ENCODE assay signal across 22 cellular contexts in genomic region chr16:72991645-72992044, GRCh38. TPM values are rescaled to one million over a fixed set of nuclear protein-coding genes. Genes with fewer than 3 reads are reported as not detected.
DNase-seq lines count a peak whose midpoint lies in the region; ATAC-seq and TF ChIP-seq lines count a peak whose summit lies in the region.
"Had no signal": no experiment of that assay in that cellular context is flagged by ENCODE, and none has a peak within 500 bp of the region (broad histone marks: within the 10 kb centered on the region; RNA-seq: fewer than 3 reads in every experiment).

No MANE protein-coding gene starts in this region.

- TF ChIP-seq EP300 in esophagus muscularis mucosa (IDR thresholded peaks at IDR 0.05) = no peak

- H3K14ac ChIP-seq in IMR-90 (replicated peaks; ENCODE audit: low read depth, low read length) = no peak overlapping the region

- H2AFZ ChIP-seq in IMR-90 (replicated peaks; ENCODE audit: low read length, poor library complexity) = no peak overlapping the region

- WGBS in IMR-90 (ENCODE audit: extremely low coverage in 2 of 2, insufficient read length in 1 of 2), 2 experiments = no CpG with 5 or more reads among the region's 6 CpGs
- WGBS in esophagus muscularis mucosa = 81% methylated on average over 6 of the region's 6 CpGs
- 79 to 89% methylated on average over 6 of the region's 6 CpGs for WGBS in thyroid gland, 2 donors

- H3K27ac Mint-ChIP-seq in nephron progenitor cell = peak overlapping the region; percentile 97
- H3K27ac Mint-ChIP-seq: activated CD8-positive, alpha-beta T cell treated with anti-CD3 and anti-CD28 coated beads, Interleukin-2, amount 10 ng/mL, durations not matched to agents 7 days and 5 days; activated T-cell treated with anti-CD3 and anti-CD28 coated beads, Interleukin-2, amount 50 U/mL, for 72 hours; T-helper 1 cell treated with Interleukin-12 subunit alpha and Interleukin-12 subunit beta and Interleukin-4 antibody, amounts not matched to agents 30 μg/mL and 1 μg/mL, for 36 hours; WTC11 had no signal

- no peak overlapping the region for H2BK20ac ChIP-seq in IMR-90 (ENCODE audit: low read depth, low read length)

- no peak for DNase-seq in IMR-90
- no peak for DNase-seq in esophagus muscularis mucosa (ENCODE audit: extremely low spot score)
- no peak for DNase-seq in nephron progenitor cell
- DNase-seq in thyroid gland = no peak
- no peak for DNase-seq in HUDEP-2 (lab: John Stamatoyannopoulos, UW; ENCODE audit: unreplicated experiment in 76 of 76)
- no peak for DNase-seq in inferior parietal cortex (ENCODE audit: extremely low spot score)
- DNase-seq in HuH-7 (ENCODE audit: low spot score) = no peak
- DNase-seq: activated CD8-positive, alpha-beta T cell treated with anti-CD3 and anti-CD28 coated beads, Interleukin-2, amount 10 ng/mL, durations not matched to agents 7 days and 5 days; activated T-cell treated with anti-CD3 and anti-CD28 coated beads, Interleukin-2, amount 50 U/mL, for 72 hours; AML-193; effector memory CD4-positive, alpha-beta T cell; hippocampal formation; kidney glomerular epithelial cell; MM.1S; NCI-H1694 treated with DMSO at 0.1 percent for 48 hours; NCI-H446; NK-92 treated with Interleukin-12 subunit alpha and Interleukin-12 subunit beta, amount 100 ng/mL, for 24 hours; posterior cingulate gyrus; stimulated activated naive CD8-positive, alpha-beta T cell treated with anti-CD3 and anti-CD28 coated beads, Interleukin-15, Interleukin-2, amounts not matched to agents 100 U/mL and 50 U/mL, for 24 hours had no signal

- H3K9me1 ChIP-seq in IMR-90 (ENCODE audit: insufficient read depth, low read length) = peaks cover 16% of the 10 kb centered on the region

- H4K20me1 ChIP-seq in IMR-90 (ENCODE audit: insufficient read depth, low read length) = peaks cover 35% of the 10 kb centered on the region

- no peak overlapping the region for H3K9ac ChIP-seq in IMR-90 (ENCODE audit: low read depth, low read length)

- no peak overlapping the region; the same call in 1 of the 2 replicates for H3K4ac ChIP-seq in IMR-90 (ENCODE audit: low read depth, low read length)

- H3K27me3 ChIP-seq in IMR-90 (ENCODE audit: control insufficient read depth, insufficient read depth, low read length) (no peaks in the 10 kb centered on the region), esophagus muscularis mucosa (no peaks in the 10 kb centered on the region), thyroid gland (no peaks in the 10 kb centered on the region)

- intact Hi-C loops in IMR-90 (cut with micrococcal nuclease) = no loop called here
- intact Hi-C loops in esophagus muscularis mucosa (cut with DNase I) = loop anchor here (5.0 kb wide), 1 partner anchor 51 kb away; no protein-coding TSS in a partner anchor
- intact Hi-C loops in thyroid gland (cut with DNase I) = no loop called here

- H3K36me3 ChIP-seq in IMR-90 (ENCODE audit: control insufficient read depth, insufficient read depth, low read length) (no peaks in the 10 kb centered on the region), esophagus muscularis mucosa (no peaks in the 10 kb centered on the region), thyroid gland (no peaks in the 10 kb centered on the region)

- H3K79me1 ChIP-seq in IMR-90 (ENCODE audit: low read depth in 1 of 2, low read length in 2 of 2) = peaks cover 50 to 83% of the 10 kb centered on the region in 2 experiments

- peaks cover 3% of the 10 kb centered on the region for H3K27me3 Mint-ChIP-seq in nephron progenitor cell (ENCODE audit: low read depth, poor library complexity)

- no peak overlapping the region for H3K56ac ChIP-seq in IMR-90 (ENCODE audit: extremely low read depth, insufficient read depth, low read length)

- H4K8ac ChIP-seq in IMR-90 (ENCODE audit: low read depth in 2 of 2, low read length in 2 of 2) = no peak overlapping the region

- TF ChIP-seq RAD21 in IMR-90 (IDR thresholded peaks at IDR 0.05; ENCODE audit: low read length) = no peak

- H3K18ac ChIP-seq in IMR-90 (ENCODE audit: low read depth, low read length) = no peak overlapping the region

- H2AK9ac ChIP-seq in IMR-90 (replicated peaks; ENCODE audit: low read depth, low read length, poor library complexity) = no peak overlapping the region

- H3K4me1 Mint-ChIP-seq in nephron progenitor cell = peaks cover 90% of the 10 kb centered on the region

- no peaks in the 10 kb centered on the region for H3K36me3 Mint-ChIP-seq in nephron progenitor cell (ENCODE audit: low read depth)
- H3K36me3 Mint-ChIP-seq: WTC11 had no signal

- peak overlapping the region; percentile 33 for H2BK120ac ChIP-seq in IMR-90 (ENCODE audit: low read depth, low read length)

- TF ChIP-seq CTCF in IMR-90 (conservative IDR thresholded peaks at IDR 0.05; ENCODE audit: low read depth, low read length) (no peak), esophagus muscularis mucosa (IDR thresholded peaks at IDR 0.05) (no peak), nephron progenitor cell (IDR thresholded peaks at IDR 0.05) (no peak), thyroid gland (IDR thresholded peaks at IDR 0.05) (no peak)

- H3K4me3 ChIP-seq in IMR-90 (ENCODE audit: insufficient read depth, low read depth, low read length) = no peak overlapping the region
- no peak overlapping the region for H3K4me3 ChIP-seq in esophagus muscularis mucosa
- no peak overlapping the region for H3K4me3 ChIP-seq in thyroid gland (replicated peaks in 1 of 3)

- peaks cover 19% of the 10 kb centered on the region for H3K4me1 ChIP-seq in IMR-90 (ENCODE audit: control insufficient read depth, insufficient read depth, low read length)
- peaks cover 46 to 85% (median 80%) of the 10 kb centered on the region in 4 donors for H3K4me1 ChIP-seq in esophagus muscularis mucosa
- peaks cover 70 to 86% of the 10 kb centered on the region in 2 donors for H3K4me1 ChIP-seq in thyroid gland

- no peak overlapping the region for H3K27ac ChIP-seq in IMR-90 (ENCODE audit: insufficient read depth, low read length)
- peak overlapping the region; percentile 76 to 81 (median 78) for H3K27ac ChIP-seq in esophagus muscularis mucosa (replicated peaks in 1 of 4)
- peak overlapping the region in 2 of 3 donors; percentile 88 to 93 for H3K27ac ChIP-seq in thyroid gland

- H2BK5ac ChIP-seq in IMR-90 (ENCODE audit: low read depth, low read length, poor library complexity, severe bottlenecking) = no peak overlapping the region

- in situ Hi-C loops in IMR-90 (cut with MboI; ENCODE audit: low sequenced_read_pairs) = no loop called here

- no peaks in the 10 kb centered on the region for H3K9me3 ChIP-seq in IMR-90 (ENCODE audit: control insufficient read depth, insufficient read depth, low read length)
- H3K9me3 ChIP-seq in esophagus muscularis mucosa = no peaks in the 10 kb centered on the region
- no peaks in the 10 kb centered on the region for H3K9me3 ChIP-seq in thyroid gland

- BruUV-seq in IMR-90 (replicated peaks; lab: Mats Ljungman, UMichigan) = no TSS peak

- ATAC-seq in IMR-90 (ENCODE audit: low read depth) (no peak), HG02642 (IDR thresholded peaks at IDR 0.05; ENCODE audit: poor library complexity, unreplicated experiment) (no peak)
- ATAC-seq: activated CD8-positive, alpha-beta T cell treated with anti-CD3 and anti-CD28 coated beads, Interleukin-2, amount 10 ng/mL, durations not matched to agents 7 days and 5 days; activated T-cell treated with anti-CD3 and anti-CD28 coated beads, Interleukin-2, amount 50 U/mL, for 72 hours; stimulated activated naive CD8-positive, alpha-beta T cell treated with anti-CD3 and anti-CD28 coated beads, Interleukin-15, Interleukin-2, amounts not matched to agents 100 U/mL and 50 U/mL, for 24 hours had no signal

- CTCF ChIA-PET in IMR-90 (lab: Yijun Ruan, JAX) = no interaction called here

- H4K91ac ChIP-seq in IMR-90 (ENCODE audit: insufficient read depth, low read depth, low read length) = no peak overlapping the region

- H2AK5ac ChIP-seq in IMR-90 (ENCODE audit: low read depth, low read length) = peak overlapping the region; percentile 57; the same call in 1 of the 2 replicates

- H3K4me3 Mint-ChIP-seq in nephron progenitor cell = peak overlapping the region; percentile 62
- H3K4me3 Mint-ChIP-seq: activated CD8-positive, alpha-beta T cell treated with anti-CD3 and anti-CD28 coated beads, Interleukin-2, amount 10 ng/mL, durations not matched to agents 7 days and 5 days; activated T-cell treated with anti-CD3 and anti-CD28 coated beads, Interleukin-2, amount 50 U/mL, for 72 hours; T-helper 1 cell treated with Interleukin-12 subunit alpha and Interleukin-12 subunit beta and Interleukin-4 antibody, amounts not matched to agents 30 μg/mL and 1 μg/mL, for 36 hours; WTC11 had no signal

- H3K23ac ChIP-seq in IMR-90 (ENCODE audit: low read depth, low read length) = 0 out of 2 replicates have a peak overlapping the region, but pooled peaks have one; percentile 68

- TF ChIP-seq POLR2A in IMR-90 (IDR thresholded peaks at IDR 0.05; ENCODE audit: low read depth, low read length) (no peak), esophagus muscularis mucosa (IDR thresholded peaks at IDR 0.05; ENCODE audit: low read depth) (no peak), thyroid gland (IDR thresholded peaks at IDR 0.05) (no peak)

- no peak overlapping the region for H3K4me2 ChIP-seq in IMR-90 (ENCODE audit: low read depth, low read length)

- POLR2A ChIA-PET in IMR-90 (lab: Charles Lee; ENCODE audit: unreplicated experiment) = no interaction called here

- no peak overlapping the region for H4K5ac ChIP-seq in IMR-90 (ENCODE audit: low read depth, low read length)

- dilution Hi-C loops in IMR-90 (cut with HindIII; ENCODE audit: low sequenced_read_pairs, unreplicated experiment) = no loop called here

- no peaks in the 10 kb centered on the region for H3K9me3 Mint-ChIP-seq in nephron progenitor cell
- H3K9me3 Mint-ChIP-seq: activated T-cell treated with anti-CD3 and anti-CD28 coated beads, Interleukin-2, amount 50 U/mL, for 72 hours; T-helper 1 cell treated with Interleukin-12 subunit alpha and Interleukin-12 subunit beta and Interleukin-4 antibody, amounts not matched to agents 30 μg/mL and 1 μg/mL, for 36 hours; WTC11 had no signal

- no peak overlapping the region for H2BK15ac ChIP-seq in IMR-90 (ENCODE audit: low read depth, low read length)

TF ChIP-seq in IMR-90, 13 proteins besides CTCF, POLR2A, EP300 and RAD21 (continues in another document):
- TF ChIP-seq RCOR1 (IDR thresholded peaks at IDR 0.05; ENCODE audit: insufficient replicate concordance, low read length) = no peak
- no peak for TF ChIP-seq MAFK (IDR thresholded peaks at IDR 0.05; ENCODE audit: low read depth, low read length)
- TF ChIP-seq BHLHE40 (IDR thresholded peaks at IDR 0.05; ENCODE audit: low read depth, low read length) = no peak
- TF ChIP-seq SMC3 (IDR thresholded peaks at IDR 0.05; ENCODE audit: low read depth, low read length) = no peak
- no peak for TF ChIP-seq MAZ (IDR thresholded peaks at IDR 0.05; ENCODE audit: borderline replicate concordance, low read depth, low read length)
- TF ChIP-seq MXI1 (IDR thresholded peaks at IDR 0.05; ENCODE audit: borderline replicate concordance, low read depth, low read length) = no peak
- no peak for TF ChIP-seq CEBPB (IDR thresholded peaks at IDR 0.05; ENCODE audit: low read depth, low read length)

RNA-seq across cellular contexts. Expression of gene ZFHX3, which starts 56.3 kb away (rescaled TPM):
- total RNA-seq in IMR-90 (2012; rRNA removed) (1.4 and 2.2 TPM in 2 replicates), esophagus muscularis mucosa (10 to 100 TPM; 25.7 to 53.0 (median 30.6) TPM), thyroid gland (10 to 100 TPM; 27.4 to 92.9 (median 45.5) TPM)
- 1.7 and 2.0 TPM in 2 replicates for polyA plus RNA-seq in IMR-90 (2012; rRNA removed)
- 0.78 and 1.1 TPM in 2 replicates for polyA plus RNA-seq in IMR-90 (2012; cell fraction: cytosol; rRNA removed)
- polyA plus RNA-seq in IMR-90 (2012; cell fraction: nucleus; rRNA removed; ENCODE audit: low replicate concordance) = 1.9 and 2.8 TPM in 2 replicates
